Comparison of ENCODE assay signal across 8 cellular contexts in the genomic region with DNA sequence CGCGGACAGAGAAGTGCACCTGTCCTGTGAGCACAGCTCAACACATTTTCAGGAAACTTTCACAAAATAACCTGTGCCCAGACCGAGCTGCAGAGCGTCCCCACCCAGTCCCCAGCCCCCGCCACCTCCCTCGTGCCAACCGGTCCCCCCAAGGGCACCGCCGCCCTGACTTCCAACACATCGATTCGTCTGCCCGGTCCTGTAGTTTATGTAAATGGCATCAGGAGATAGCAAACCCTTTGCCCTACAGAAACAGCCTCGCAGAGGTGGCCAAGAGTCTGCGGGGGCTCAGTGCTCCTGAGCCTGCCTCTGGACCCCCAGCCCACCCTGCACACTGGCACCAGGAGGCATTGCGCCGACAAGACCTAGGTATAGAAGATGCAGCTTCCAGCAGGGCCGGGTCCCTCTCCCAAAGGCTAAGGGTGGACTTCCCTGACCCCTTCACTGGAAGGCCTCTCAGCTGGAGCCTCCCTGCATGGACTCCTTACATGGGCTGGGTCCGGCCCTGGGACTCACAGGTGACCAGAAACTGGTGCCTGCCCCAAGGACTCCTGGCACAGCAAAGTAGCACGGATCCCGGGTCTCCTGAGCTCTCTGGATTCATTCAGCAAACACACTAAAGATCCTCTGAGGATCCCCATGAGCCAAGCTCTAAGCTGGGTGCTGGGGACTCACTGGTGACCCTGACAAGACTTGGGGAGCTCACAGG. TPM values are rescaled to one million over a fixed set of nuclear protein-coding genes. Genes with fewer than 3 reads are reported as not detected.
DNase-seq lines count a peak whose midpoint lies in the region; FAIRE-seq and TF ChIP-seq lines count a peak whose summit lies in the region.

No MANE protein-coding gene starts in this region.

- DNase-seq in BJ (ENCODE audit: low read depth) (no peak), MM.1S (no peak), nephron progenitor cell (no peak), hypothalamus (lab: John Stamatoyannopoulos, UW) (no peak), putamen (ENCODE audit: low spot score) (no peak), GM19239 (ENCODE audit: insufficient read length, low spot score) (no peak), kidney tubule cell (ENCODE audit: low spot score) (no peak)

- POLR2A ChIA-PET in BJ (lab: Charles Lee), result no interaction called here

- CTCF ChIA-PET in BJ (lab: Yijun Ruan, JAX), result interaction anchor here (0.8 to 1.6 kb wide), 5 partner anchors 8 to 39 kb away, joined by 3 to 4 read pairs (median 3); no protein-coding TSS in a partner anchor

- H3K27ac ChIP-seq in MM.1S (ENCODE audit: low read length) (no peak overlapping the region), duodenal mucosa (ENCODE audit: low read depth, low read length) (no peak overlapping the region)

- no peak for FAIRE-seq in GM19239 (lab: Jason Lieb, UNC)

- no peaks in the 10 kb centered on the region for H3F3A ChIP-seq in MM.1S (ENCODE audit: insufficient read depth, low read length)

- H3K4me1 ChIP-seq in MM.1S (ENCODE audit: low read length) (no peaks in the 10 kb centered on the region), duodenal mucosa (ENCODE audit: control insufficient read depth in 1 of 2, insufficient read depth in 2 of 2, low read length in 2 of 2) (peaks cover 3% of the 10 kb centered on the region in 2 donors)

- H3K4me3 Mint-ChIP-seq in nephron progenitor cell, result peak overlapping the region; percentile 81

- H3K4me3 ChIP-seq in BJ (ENCODE audit: low read depth, low read length), result peak overlapping the region; percentile 53
- H3K4me3 ChIP-seq in MM.1S (ENCODE audit: low read length), result peak overlapping the region; percentile 59; the same call in 1 of the 2 replicates
- peak overlapping the region; percentile 58 to 74 for H3K4me3 ChIP-seq in duodenal mucosa (ENCODE audit: low read depth in 1 of 2, low read length in 2 of 2)

- H3K9me3 Mint-ChIP-seq in nephron progenitor cell, result no peaks in the 10 kb centered on the region

- H3K79me2 ChIP-seq in MM.1S (ENCODE audit: low read length), result no peaks in the 10 kb centered on the region

- H3K27me3 ChIP-seq in BJ (ENCODE audit: control insufficient read depth, insufficient read depth, low read length), result no peaks in the 10 kb centered on the region
- peaks cover 78% of the 10 kb centered on the region for H3K27me3 ChIP-seq in MM.1S (replicated peaks; ENCODE audit: insufficient read depth, low read length)
- H3K27me3 ChIP-seq in duodenal mucosa (ENCODE audit: control insufficient read depth in 1 of 2, insufficient read depth in 2 of 2, low read length in 2 of 2), result peaks cover 25 to 27% of the 10 kb centered on the region in 2 donors

- H3K36me3 Mint-ChIP-seq in nephron progenitor cell (ENCODE audit: low read depth), result no peaks in the 10 kb centered on the region

- H3K36me3 ChIP-seq in BJ (ENCODE audit: control insufficient read depth, insufficient read depth, low read length) (no peaks in the 10 kb centered on the region), MM.1S (replicated peaks; ENCODE audit: insufficient read depth, low read length) (no peaks in the 10 kb centered on the region), duodenal mucosa (ENCODE audit: control insufficient read depth in 1 of 2, insufficient read depth in 2 of 2, low read length in 2 of 2) (no peaks in the 10 kb centered on the region)

- H3K9ac ChIP-seq in MM.1S (ENCODE audit: low read length) (no peak overlapping the region), duodenal mucosa (ENCODE audit: low read depth in 1 of 2, low read length in 2 of 2) (peak overlapping the region in 1 of 2 donors; percentile 43)

- no peaks in the 10 kb centered on the region for H4K20me1 ChIP-seq in MM.1S (ENCODE audit: insufficient read depth, low read length)

- peaks cover 31% of the 10 kb centered on the region for H3K27me3 Mint-ChIP-seq in nephron progenitor cell (ENCODE audit: low read depth, poor library complexity)

- no peak overlapping the region for H3K27ac Mint-ChIP-seq in nephron progenitor cell

- no peaks in the 10 kb centered on the region for H3K9me2 ChIP-seq in MM.1S (replicated peaks; ENCODE audit: insufficient read depth, low read length)

- H2AFZ ChIP-seq in MM.1S (ENCODE audit: low read length), result peak overlapping the region; percentile 61; the same call in 1 of the 2 replicates

- H3K9me3 ChIP-seq in MM.1S (replicated peaks; ENCODE audit: insufficient read depth, low read length) (no peaks in the 10 kb centered on the region), duodenal mucosa (ENCODE audit: control insufficient read depth in 1 of 2, low read length in 2 of 2) (no peaks in the 10 kb centered on the region)

- TF ChIP-seq CTCF in BJ (IDR thresholded peaks at IDR 0.05; ENCODE audit: insufficient read depth, low read depth, low read length), result no peak
- no peak for TF ChIP-seq CTCF in MM.1S (IDR thresholded peaks at IDR 0.05; ENCODE audit: low read length)
- no peak for TF ChIP-seq CTCF in nephron progenitor cell (IDR thresholded peaks at IDR 0.05)

- peaks cover 44% of the 10 kb centered on the region for H3K4me1 Mint-ChIP-seq in nephron progenitor cell

- H3K4me2 ChIP-seq in MM.1S (ENCODE audit: low read depth, low read length), result peak overlapping the region; percentile 77; the same call in 1 of the 2 replicates

RNA-seq across cellular contexts. Expression of a gene that starts 6.6 kb away (rescaled TPM):
- polyA plus RNA-seq in BJ (2011; rRNA removed), result 3.2 and 4.3 TPM in 2 replicates
- polyA minus RNA-seq in BJ (2011; rRNA and poly(A)+ RNA removed), result 2.5 and 3.6 TPM in 2 replicates

RNA-seq across cellular contexts. Expression of a gene that starts 32.0 kb away (rescaled TPM):
- polyA plus RNA-seq in BJ (2011; rRNA removed), result 2.3 and 3.3 TPM in 2 replicates
- 0.85 and 0.93 TPM in 2 replicates for polyA minus RNA-seq in BJ (2011; rRNA and poly(A)+ RNA removed)

RNA-seq across cellular contexts. Expression of a gene that starts 56.3 kb away (rescaled TPM):
- polyA plus RNA-seq in BJ (2011; rRNA removed), result 9.5 and 15.1 TPM in 2 replicates
- polyA minus RNA-seq in BJ (2011; rRNA and poly(A)+ RNA removed), result 20.6 and 22.5 TPM in 2 replicates

RNA-seq across cellular contexts. Expression of a gene that starts 57.1 kb away (rescaled TPM):
- 0.16 and 0.25 TPM in 2 replicates for polyA plus RNA-seq in BJ (2011; rRNA removed)
- polyA minus RNA-seq in BJ (2011; rRNA and poly(A)+ RNA removed), result 0.26 and 0.66 TPM in 2 replicates
